ENCODE assay signal across 11 cellular contexts in genomic region chr2:126885701-126886121, GRCh38. TPM values are rescaled to one million over a fixed set of nuclear protein-coding genes. Genes with fewer than 3 reads are reported as not detected.
DNase-seq lines count a peak whose midpoint lies in the region; ATAC-seq and TF ChIP-seq lines count a peak whose summit lies in the region.
"Had no signal": no experiment of that assay in that cellular context is flagged by ENCODE, and none has a peak within 500 bp of the region (broad histone marks: within the 10 kb centered on the region; RNA-seq: fewer than 3 reads in every experiment).

No MANE protein-coding gene starts in this region.

- ATAC-seq in activated CD8-positive, alpha-beta memory T cell treated with anti-CD3 and anti-CD28 coated beads, Interleukin-2, amount 10 ng/mL, durations not matched to agents 7 days and 5 days: no peak
- ATAC-seq in aorta (ENCODE audit: low FRiP score): peak; percentile 33

- H3K9me3 Mint-ChIP-seq in activated CD8-positive, alpha-beta memory T cell treated with anti-CD3 and anti-CD28 coated beads, Interleukin-2, amount 10 ng/mL, durations not matched to agents 7 days and 5 days (ENCODE audit: low read depth): no peaks in the 10 kb centered on the region
- H3K9me3 Mint-ChIP-seq: stimulated activated naive CD8-positive, alpha-beta T cell treated with anti-CD3 and anti-CD28 coated beads, Interleukin-15, Interleukin-2, amounts not matched to agents 100 ng/mL and 50 ng/mL, for 24 hours had no signal

- no peaks in the 10 kb centered on the region for H3K27me3 ChIP-seq in muscle layer of duodenum (ENCODE audit: low read depth, low read length)
- no peaks in the 10 kb centered on the region for H3K27me3 ChIP-seq in aorta (ENCODE audit: control insufficient read depth in 1 of 2, insufficient read depth in 2 of 2, low read length in 1 of 2)

- H3K4me3 ChIP-seq in fibroblast of the aortic adventitia (ENCODE audit: low read depth, low read length) (peak overlapping the region; percentile 44), muscle layer of duodenum (ENCODE audit: low read depth in 1 of 2, low read length in 2 of 2) (peak overlapping the region; percentile 21 to 57), aorta (ENCODE audit: low read length in 2 of 2) (peak overlapping the region in 1 of 2 donors; percentile 5)

- no peak overlapping the region for H3K27ac ChIP-seq in muscle layer of duodenum (ENCODE audit: low read length)
- no peak overlapping the region for H3K27ac ChIP-seq in aorta (ENCODE audit: low read depth in 1 of 2, low read length in 2 of 2)

- H3K36me3 ChIP-seq in muscle layer of duodenum (ENCODE audit: control insufficient read depth in 1 of 2, insufficient read depth in 2 of 2, low read length in 2 of 2) (no peaks in the 10 kb centered on the region), aorta (ENCODE audit: control insufficient read depth in 1 of 2, insufficient read depth in 2 of 2, low read length in 1 of 2) (no peaks in the 10 kb centered on the region)

- DNase-seq in activated CD8-positive, alpha-beta memory T cell treated with anti-CD3 and anti-CD28 coated beads, Interleukin-2, amount 50 U/mL, for 48 hours: peak; percentile 45
- no peak for DNase-seq in activated CD8-positive, alpha-beta memory T cell treated with anti-CD3 and anti-CD28 coated beads, Interleukin-2, amount 10 ng/mL, durations not matched to agents 7 days and 5 days
- DNase-seq in fibroblast of the aortic adventitia (ENCODE audit: low read depth) (peak; percentile 33), aorta (peak in 1 of 2 donors; percentile 57), SHP77 (lab: John Stamatoyannopoulos, UW) (no peak), ACHN (no peak)
- DNase-seq in effector CD4-positive, alpha-beta T cell: no peak
- DNase-seq: NCI-H524 treated with DMSO at 0.1 percent for 48 hours had no signal

- CTCF ChIA-PET in activated CD8-positive, alpha-beta memory T cell treated with anti-CD3 and anti-CD28 coated beads, Interleukin-2, amount 10 ng/mL, durations not matched to agents 7 days and 5 days (lab: Charles Lee): interaction anchor here (1.0 kb wide), 1 partner anchor 36 kb away, joined by 3 read pairs; no protein-coding TSS in a partner anchor

- WGBS in aorta, 2 donors: 25 to 26% methylated on average over 18 of the region's 18 CpGs

- H3K27ac Mint-ChIP-seq in activated CD8-positive, alpha-beta memory T cell treated with anti-CD3 and anti-CD28 coated beads, Interleukin-2, amount 10 ng/mL, durations not matched to agents 7 days and 5 days: no peak overlapping the region

- H3K4me1 ChIP-seq in muscle layer of duodenum (ENCODE audit: control insufficient read depth in 1 of 2, insufficient read depth in 2 of 2, low read length in 2 of 2): peaks cover 0 to 10% of the 10 kb centered on the region in 2 donors
- no peaks in the 10 kb centered on the region for H3K4me1 ChIP-seq in aorta (ENCODE audit: control insufficient read depth in 1 of 2, insufficient read depth in 2 of 2, low read length in 2 of 2)

- no peaks in the 10 kb centered on the region for H3K9me3 ChIP-seq in muscle layer of duodenum (ENCODE audit: control insufficient read depth in 1 of 2, low read length in 2 of 2)
- no peaks in the 10 kb centered on the region for H3K9me3 ChIP-seq in aorta (ENCODE audit: control insufficient read depth, low read length)

- H3K4me1 Mint-ChIP-seq in activated CD8-positive, alpha-beta memory T cell treated with anti-CD3 and anti-CD28 coated beads, Interleukin-2, amount 10 ng/mL, durations not matched to agents 7 days and 5 days: peaks cover 2% of the 10 kb centered on the region

- no peak overlapping the region for H3K4me3 Mint-ChIP-seq in activated CD8-positive, alpha-beta memory T cell treated with anti-CD3 and anti-CD28 coated beads, Interleukin-2, amount 10 ng/mL, durations not matched to agents 7 days and 5 days
- H3K4me3 Mint-ChIP-seq: stimulated activated naive CD8-positive, alpha-beta T cell treated with anti-CD3 and anti-CD28 coated beads, Interleukin-15, Interleukin-2, amounts not matched to agents 100 ng/mL and 50 ng/mL, for 24 hours had no signal

- no peak for TF ChIP-seq CTCF in fibroblast of the aortic adventitia (IDR thresholded peaks at IDR 0.05; ENCODE audit: insufficient read depth, low read length)

- in situ Hi-C loops in ACHN (cut with HindIII; ENCODE audit: low pct_ligation_motif_present, low pct_unique_long_range_greater_than_20kb, low sequenced_read_pairs): no loop called here

- H3K27me3 Mint-ChIP-seq in activated CD8-positive, alpha-beta memory T cell treated with anti-CD3 and anti-CD28 coated beads, Interleukin-2, amount 10 ng/mL, durations not matched to agents 7 days and 5 days: peaks cover 8% of the 10 kb centered on the region

- H3K36me3 Mint-ChIP-seq in activated CD8-positive, alpha-beta memory T cell treated with anti-CD3 and anti-CD28 coated beads, Interleukin-2, amount 10 ng/mL, durations not matched to agents 7 days and 5 days: no peaks in the 10 kb centered on the region

- intact Hi-C loops in aorta (cut with DNase I): no loop called here

RNA-seq across cellular contexts. Expression of gene TEX51, which starts 13.0 kb away (rescaled TPM):
- total RNA-seq in activated CD8-positive, alpha-beta memory T cell treated with anti-CD3 and anti-CD28 coated beads, Interleukin-2, amount 10 ng/mL, durations not matched to agents 7 days and 5 days: not detected
- not detected in 2 replicates for total RNA-seq in fibroblast of the aortic adventitia (ENCODE audit: low replicate concordance)
- total RNA-seq in aorta: not detected
- polyA plus RNA-seq in aorta: not detected
- total RNA-seq: frontal cortex had no signal

Comparison
In these comparisons a context has a peak if more than half of its experiments do, and no peak if none do; other contexts are left out.
1. DNase-seq: peak in activated CD8-positive, alpha-beta memory T cell treated with anti-CD3 and anti-CD28 coated beads, Interleukin-2, amount 50 U/mL, for 48 hours (single experiment) and fibroblast of the aortic adventitia (single experiment); none in activated CD8-positive, alpha-beta memory T cell treated with anti-CD3 and anti-CD28 coated beads, Interleukin-2, amount 10 ng/mL, durations not matched to agents 7 days and 5 days (single experiment), effector CD4-positive, alpha-beta T cell (single experiment), SHP77 (0 of 2) and ACHN (single experiment).